In genomic region chr21:36647279-36648093, GRCh38 we compare ENCODE assay signal across 11 cellular contexts. TPM values are rescaled to one million over a fixed set of nuclear protein-coding genes. Genes with fewer than 3 reads are reported as not detected.
DNase-seq lines count a peak whose midpoint lies in the region; ATAC-seq, FAIRE-seq and TF ChIP-seq lines count a peak whose summit lies in the region.
"Had no signal": no experiment of that assay in that cellular context is flagged by ENCODE, and none has a peak within 500 bp of the region (broad histone marks: within the 10 kb centered on the region; RNA-seq: fewer than 3 reads in every experiment).

No MANE protein-coding gene starts in this region.

- no peaks in the 10 kb centered on the region for H3K79me2 ChIP-seq in K562 (ENCODE audit: control insufficient read depth, insufficient read depth, low read length)

- no peak for TF ChIP-seq EP300 in K562 (IDR thresholded peaks at IDR 0.05; ENCODE audit: low read length)

- no peak for TF ChIP-seq POLR2A in breast epithelium (IDR thresholded peaks at IDR 0.05)
- no peak for TF ChIP-seq POLR2A in K562 (conservative IDR thresholded peaks at IDR 0.05)

- in situ Hi-C loops in K562 (cut with MboI), result no loop called here

- 1% methylated on average over 15 of the region's 15 CpGs for WGBS in K562 (ENCODE audit: insufficient coverage, low coverage, missing lambda C conversion rate)

- H3K9me3 Mint-ChIP-seq in MCF 10A (ENCODE audit: unreplicated experiment), result no peaks in the 10 kb centered on the region
- H3K9me3 Mint-ChIP-seq in CD4-positive, alpha-beta T cell, result no peaks in the 10 kb centered on the region

- peaks cover 7% of the 10 kb centered on the region for H3K4me1 Mint-ChIP-seq in MCF 10A (ENCODE audit: insufficient read depth, unreplicated experiment)
- no peaks in the 10 kb centered on the region for H3K4me1 Mint-ChIP-seq in CD4-positive, alpha-beta T cell (ENCODE audit: low read depth)

- H3K27me3 ChIP-seq in breast epithelium (peaks cover 0 to 7% of the 10 kb centered on the region in 2 donors), K562 (ENCODE audit: control insufficient read depth in 2 of 2, insufficient read depth in 2 of 2, low read length in 2 of 2) (peaks cover 31 to 45% of the 10 kb centered on the region in 2 experiments; a peak in 4 of 5 replicates)
- peaks cover 8% of the 10 kb centered on the region for H3K27me3 ChIP-seq in CD4-positive, alpha-beta T cell (ENCODE audit: control insufficient read depth, insufficient read depth, low read length)
- H3K27me3 ChIP-seq: body of pancreas had no signal

- H3K9me3 ChIP-seq in breast epithelium (no peaks in the 10 kb centered on the region), K562 (replicated peaks; ENCODE audit: control insufficient read depth, insufficient read depth, low read depth, low read length) (no peaks in the 10 kb centered on the region)
- no peaks in the 10 kb centered on the region for H3K9me3 ChIP-seq in CD4-positive, alpha-beta T cell (ENCODE audit: control insufficient read depth, low read length)
- H3K9me3 ChIP-seq: body of pancreas had no signal

- H3K4me3 Mint-ChIP-seq in MCF 10A (ENCODE audit: unreplicated experiment), result no peak overlapping the region
- H3K4me3 Mint-ChIP-seq in CD4-positive, alpha-beta T cell, result no peak overlapping the region

- DNase-seq in MCF 10A (ENCODE audit: unreplicated experiment) (peak; percentile 61), breast epithelium (ENCODE audit: low spot score in 2 of 2) (no peak), K562 (ENCODE audit: extremely low read depth in 1 of 4, low spot score in 3 of 4) (no peak), kidney tubule cell (ENCODE audit: low spot score) (peak; percentile 81), NCI-H82 treated with DMSO at 0.1 percent for 48 hours (lab: John Stamatoyannopoulos, UW; ENCODE audit: unreplicated experiment) (no peak), dedifferentiated amniotic fluid mesenchymal stem cell (ENCODE audit: extremely low spot score) (no peak), foreskin melanocyte (no peak)
- no peak for DNase-seq in CD4-positive, alpha-beta T cell
- DNase-seq: NCI-H446 had no signal

- H3K9ac ChIP-seq in K562 (ENCODE audit: insufficient read depth in 1 of 2, low read depth in 2 of 2, low read length in 2 of 2), result no peak overlapping the region

- no peak for TF ChIP-seq RAD21 in K562 (CRISPR knock-in tag; conservative IDR thresholded peaks at IDR 0.05 in 1 of 2, IDR thresholded peaks at IDR 0.05 in 1 of 2)

- H3K36me3 ChIP-seq in breast epithelium, result no peaks in the 10 kb centered on the region
- no peaks in the 10 kb centered on the region for H3K36me3 ChIP-seq in K562 (ENCODE audit: control insufficient read depth, insufficient read depth, low read length)

- H3K4me3 ChIP-seq in breast epithelium (no peak overlapping the region), K562 (no peak overlapping the region)
- H3K4me3 ChIP-seq: body of pancreas had no signal

- no peaks in the 10 kb centered on the region for H4K20me1 ChIP-seq in K562 (replicated peaks; ENCODE audit: control insufficient read depth, insufficient read depth, low read length)

- no peaks in the 10 kb centered on the region for H3K27me3 Mint-ChIP-seq in MCF 10A (ENCODE audit: insufficient read depth, unreplicated experiment)
- no peaks in the 10 kb centered on the region for H3K27me3 Mint-ChIP-seq in CD4-positive, alpha-beta T cell

- no peak overlapping the region for H3K27ac ChIP-seq in breast epithelium
- no peak overlapping the region for H3K27ac ChIP-seq in K562 (ENCODE audit: extremely low read depth, low read depth, low read length)
- H3K27ac ChIP-seq in CD4-positive, alpha-beta T cell (ENCODE audit: low read depth, low read length), result no peak overlapping the region
- H3K27ac ChIP-seq: body of pancreas had no signal

- no peak for FAIRE-seq in K562 (lab: Jason Lieb, UNC)

- ATAC-seq in K562, result no peak
- ATAC-seq in CD4-positive, alpha-beta T cell (ENCODE audit: poor library complexity), result no peak
- ATAC-seq: body of pancreas had no signal

- intact Hi-C loops in MCF 10A (cut with micrococcal nuclease), result no loop called here
- intact Hi-C loops in breast epithelium (cut with DNase I; ENCODE audit: low total_unique reads), result no loop called here
- intact Hi-C loops in K562 (cut with micrococcal nuclease), result no loop called here
- intact Hi-C loops in CD4-positive, alpha-beta T cell (cut with DNase I, micrococcal nuclease), result no loop called here

- CTCF ChIA-PET in MCF 10A (lab: Yijun Ruan, JAX) (interaction anchor here (0.6 kb wide), 1 partner anchor 28 kb away, joined by 3 read pairs; no protein-coding TSS in a partner anchor), K562 (lab: Yijun Ruan, JAX; ENCODE audit: low intra/inter-chr PET ratio) (no interaction called here)
- CTCF ChIA-PET in CD4-positive, alpha-beta T cell (lab: Charles Lee), result interaction anchor here (1.1 kb wide), 1 partner anchor 17 kb away, joined by 4 read pairs; no protein-coding TSS in a partner anchor

- H3K36me3 Mint-ChIP-seq in MCF 10A (ENCODE audit: insufficient read depth, unreplicated experiment), result no peaks in the 10 kb centered on the region
- no peaks in the 10 kb centered on the region for H3K36me3 Mint-ChIP-seq in CD4-positive, alpha-beta T cell (ENCODE audit: low read depth)

- BruUV-seq in MCF 10A (replicated peaks; lab: Mats Ljungman, UMichigan) (no TSS peak), K562 (replicated peaks; lab: Mats Ljungman, UMichigan) (no TSS peak)

- no peaks in the 10 kb centered on the region for H3K9me1 ChIP-seq in K562 (ENCODE audit: control insufficient read depth, insufficient read depth, low read length)

- POLR2A ChIA-PET in MCF 10A (lab: Yijun Ruan, JAX), result interaction anchor here (0.6 kb wide), 1 partner anchor 100 kb away, joined by 3 read pairs; no protein-coding TSS in a partner anchor
- POLR2A ChIA-PET in K562 (lab: Yijun Ruan, JAX), result no interaction called here
- POLR2A ChIA-PET in CD4-positive, alpha-beta T cell (lab: Charles Lee), result no interaction called here

- H3K4me2 ChIP-seq in K562 (ENCODE audit: insufficient read depth, low read length), result no peak overlapping the region

- no peak for TF ChIP-seq CTCF in MCF 10A (IDR thresholded peaks at IDR 0.05; ENCODE audit: unreplicated experiment)
- TF ChIP-seq CTCF in breast epithelium (IDR thresholded peaks at IDR 0.05), result no peak
- TF ChIP-seq CTCF in K562 (IDR thresholded peaks at IDR 0.05 in 2 of 3, conservative IDR thresholded peaks at IDR 0.05 in 1 of 3; ENCODE audit: insufficient read depth in 2 of 3, low read depth in 1 of 3, low read length in 3 of 3), result no peak
- TF ChIP-seq CTCF in CD4-positive, alpha-beta T cell (IDR thresholded peaks at IDR 0.05), result no peak

- H3K4me1 ChIP-seq in breast epithelium (no peaks in the 10 kb centered on the region), K562 (replicated peaks in 1 of 2; ENCODE audit: control insufficient read depth in 2 of 2, insufficient read depth in 2 of 2, low read length in 2 of 2) (no peaks in the 10 kb centered on the region)
- H3K4me1 ChIP-seq: body of pancreas had no signal

- H2AFZ ChIP-seq in K562 (ENCODE audit: low read depth, low read length), result no peak overlapping the region

- no peak overlapping the region for H3K27ac Mint-ChIP-seq in MCF 10A (ENCODE audit: low read depth, unreplicated experiment)
- H3K27ac Mint-ChIP-seq in CD4-positive, alpha-beta T cell, result no peak overlapping the region

TF ChIP-seq in K562, 482 proteins besides CTCF, POLR2A, EP300 and RAD21 (continues in another document):
- TF ChIP-seq ZNF589 (CRISPR knock-in tag; IDR thresholded peaks at IDR 0.05; ENCODE audit: low read depth) (peak; percentile 54; the same call in 1 of the 2 replicates), ZNF584 (CRISPR knock-in tag; IDR thresholded peaks at IDR 0.05; ENCODE audit: low read depth) (0 out of 2 replicates have a peak, but pooled peaks have one; percentile 41), JUN (IDR thresholded peaks at IDR 0.05; ENCODE audit: borderline replicate concordance, low read depth, low read length) (no peak), JUN (CRISPR knock-in tag; IDR thresholded peaks at IDR 0.05; ENCODE audit: borderline replicate concordance) (no peak), TAL1 (IDR thresholded peaks at IDR 0.05) (no peak), ZNF316 (IDR thresholded peaks at IDR 0.05) (no peak), FOSL1 (tag; conservative IDR thresholded peaks at IDR 0.05) (peak; percentile 34; the same call in 1 of the 2 replicates), ARID2 (IDR thresholded peaks at IDR 0.05) (no peak), PHB2 (IDR thresholded peaks at IDR 0.05; ENCODE audit: low read depth) (no peak)
- TF ChIP-seq, protein P1, sequence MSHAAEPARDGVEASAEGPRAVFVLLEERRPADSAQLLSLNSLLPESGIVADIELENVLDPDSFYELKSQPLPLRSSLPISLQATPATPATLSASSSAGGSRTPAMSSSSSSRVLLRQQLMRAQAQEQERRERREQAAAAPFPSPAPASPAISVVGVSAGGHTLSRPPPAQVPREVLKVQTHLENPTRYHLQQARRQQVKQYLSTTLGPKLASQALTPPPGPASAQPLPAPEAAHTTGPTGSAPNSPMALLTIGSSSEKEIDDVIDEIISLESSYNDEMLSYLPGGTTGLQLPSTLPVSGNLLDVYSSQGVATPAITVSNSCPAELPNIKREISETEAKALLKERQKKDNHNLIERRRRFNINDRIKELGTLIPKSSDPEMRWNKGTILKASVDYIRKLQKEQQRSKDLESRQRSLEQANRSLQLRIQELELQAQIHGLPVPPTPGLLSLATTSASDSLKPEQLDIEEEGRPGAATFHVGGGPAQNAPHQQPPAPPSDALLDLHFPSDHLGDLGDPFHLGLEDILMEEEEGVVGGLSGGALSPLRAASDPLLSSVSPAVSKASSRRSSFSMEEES (CRISPR knock-in tag; IDR thresholded peaks at IDR 0.05), result peak; percentile 71

RNA-seq across cellular contexts. Expression of gene SIM2, which starts 51.4 kb away (rescaled TPM):
- 11.2 and 14.4 TPM in 2 replicates for total RNA-seq in MCF 10A (2022)
- under 1 TPM; 0.15 to 0.33 (median 0.32) TPM for total RNA-seq in breast epithelium
- total RNA-seq in K562 (2011; cell fraction: chromatin; rRNA removed; ENCODE audit: low replicate concordance), result not detected in 2 replicates
- not detected in 2 replicates for total RNA-seq in K562 (2011; cell fraction: nucleolus; rRNA removed)
- not detected in 2 replicates for total RNA-seq in K562 (2011; cell fraction: nucleoplasm; rRNA removed)
- total RNA-seq in K562 (2014; rRNA removed), result not detected in 2 replicates
- total RNA-seq in K562 (2014; rRNA removed; fragmentation: Illumina TruSeq; extraction: Trizol), result not detected in 2 replicates
- total RNA-seq in K562 (2015; rRNA removed; fragmentation: Illumina TruSeq; extraction: Trizol), result not detected in 2 replicates
- total RNA-seq in K562 (2021), result 0.11 TPM in 2 replicates
- polyA plus RNA-seq in K562 (2011; rRNA removed), result not detected in 2 replicates
- polyA plus RNA-seq in K562 (2011; cell fraction: cytosol; rRNA removed), result not detected in 2 replicates
- not detected in 2 replicates for polyA plus RNA-seq in K562 (2011; cell fraction: nucleus; rRNA removed)
- 0.14 and 0.35 TPM in 2 replicates for polyA plus RNA-seq in K562 (2012)
- not detected in 2 replicates for polyA plus RNA-seq in K562 (2014; fragmentation: Illumina TruSeq; extraction: Trizol)
- under 1 TPM; 0.07 to 0.08 TPM for polyA plus RNA-seq in K562 (2014; fragmentation: Nextera tagmentation; extraction: Ambion mirVana)
- not detected in 2 replicates for polyA plus RNA-seq in K562 (2014; rRNA removed)
- polyA minus RNA-seq in K562 (2011; rRNA and poly(A)+ RNA removed), result not detected in 2 replicates
- polyA minus RNA-seq in K562 (2011; cell fraction: cytosol; rRNA and poly(A)+ RNA removed), result not detected in 2 replicates
- not detected in 2 replicates for polyA minus RNA-seq in K562 (2011; cell fraction: nucleus; rRNA and poly(A)+ RNA removed)
- total RNA-seq in CD4-positive, alpha-beta T cell, result not detected
- polyA plus RNA-seq: neural cell had no signal

Comparison
In these comparisons a context has a peak if more than half of its experiments do, and no peak if none do; other contexts are left out.
1. DNase-seq: peak in MCF 10A (single experiment) and kidney tubule cell (single experiment); none in breast epithelium (0 of 2), K562 (0 of 4), NCI-H82 treated with DMSO at 0.1 percent for 48 hours (single experiment), dedifferentiated amniotic fluid mesenchymal stem cell (single experiment), CD4-positive, alpha-beta T cell (0 of 10) and foreskin melanocyte (single experiment).